In the genomic region with DNA sequence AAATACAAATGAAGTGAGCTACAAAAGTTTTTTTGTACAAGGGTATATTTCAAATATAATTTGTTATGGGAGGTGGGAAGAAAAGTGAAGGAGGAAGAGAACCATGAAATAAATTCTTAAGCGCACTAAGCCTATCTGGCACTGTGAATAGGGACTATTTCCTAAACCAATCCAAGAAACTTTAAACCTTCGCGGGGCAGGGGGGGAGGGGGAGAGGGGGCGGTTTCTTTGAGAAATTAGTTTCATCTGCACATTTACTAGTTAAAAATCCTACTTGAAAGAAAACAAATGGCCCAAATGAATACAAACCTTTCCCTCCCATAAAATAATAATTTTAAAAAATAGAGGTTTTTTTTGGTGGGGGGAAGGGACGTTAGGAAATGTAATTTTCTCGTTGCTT, we compare ENCODE assay signal across 9 cellular contexts. TPM values are rescaled to one million over a fixed set of nuclear protein-coding genes. Genes with fewer than 3 reads are reported as not detected.
DNase-seq lines count a peak whose midpoint lies in the region; ATAC-seq and TF ChIP-seq lines count a peak whose summit lies in the region.
"Had no signal": no experiment of that assay in that cellular context is flagged by ENCODE, and none has a peak within 500 bp of the region (broad histone marks: within the 10 kb centered on the region; RNA-seq: fewer than 3 reads in every experiment).

No MANE protein-coding gene starts in this region.

- H3K27ac ChIP-seq in CD4-positive, CD25-positive, alpha-beta regulatory T cell (ENCODE audit: insufficient read depth, low read length, poor library complexity, severe bottlenecking), result peak overlapping the region; percentile 79
- H3K27ac ChIP-seq in mesodermal cell (ENCODE audit: low read depth, low read length, severe bottlenecking), result peak overlapping the region; percentile 47

- H3K4me1 Mint-ChIP-seq in CD4-positive, CD25-positive, alpha-beta regulatory T cell, result peaks cover 21 to 45% (median 27%) of the 10 kb centered on the region in 4 donors

- no CpG with 5 or more reads among the region's 6 CpGs for WGBS in mesodermal cell (ENCODE audit: insufficient coverage in 2 of 2), 2 experiments

- H3K9me3 ChIP-seq in CD4-positive, CD25-positive, alpha-beta regulatory T cell (ENCODE audit: control insufficient read depth in 2 of 2, low read length in 2 of 2), result no peaks in the 10 kb centered on the region
- H3K9me3 ChIP-seq in mesodermal cell (ENCODE audit: control insufficient read depth, low read length), result no peaks in the 10 kb centered on the region

- H3K4me1 ChIP-seq in CD4-positive, CD25-positive, alpha-beta regulatory T cell (ENCODE audit: control insufficient read depth, insufficient read depth, low read length, poor library complexity, severe bottlenecking), result peaks cover 13% of the 10 kb centered on the region
- no peaks in the 10 kb centered on the region for H3K4me1 ChIP-seq in mesodermal cell (ENCODE audit: control insufficient read depth, insufficient read depth, low read length, poor library complexity, severe bottlenecking)

- TF ChIP-seq CTCF in cardiac fibroblast (IDR thresholded peaks at IDR 0.05; ENCODE audit: low read depth, low read length), result no peak

- H3K36me3 ChIP-seq in CD4-positive, CD25-positive, alpha-beta regulatory T cell (ENCODE audit: control insufficient read depth, insufficient read depth, low read length), result peaks cover 21% of the 10 kb centered on the region
- peaks cover 20% of the 10 kb centered on the region for H3K36me3 ChIP-seq in mesodermal cell (ENCODE audit: control insufficient read depth, insufficient read depth, low read length)

- peak overlapping the region; percentile 94 to 99 (median 97) for H3K4me3 Mint-ChIP-seq in CD4-positive, CD25-positive, alpha-beta regulatory T cell

- H3K9me3 Mint-ChIP-seq in CD4-positive, CD25-positive, alpha-beta regulatory T cell, result no peaks in the 10 kb centered on the region

- DNase-seq in CD4-positive, CD25-positive, alpha-beta regulatory T cell, result peak in 1 of 3 donors; percentile 3
- DNase-seq in Kasumi-1 (lab: John Stamatoyannopoulos, UW) (peak; percentile 23 to 46), cardiac fibroblast (ENCODE audit: low read depth in 2 of 2) (peak; percentile 3 to 13), MV-4-11 (lab: John Stamatoyannopoulos, UW) (no peak), NCI-H2227 (lab: John Stamatoyannopoulos, UW; ENCODE audit: unreplicated experiment) (no peak)

- ATAC-seq in CD4-positive, CD25-positive, alpha-beta regulatory T cell (ENCODE audit: low read depth in 2 of 2), result no peak
- no peak for ATAC-seq in GM21786 (IDR thresholded peaks at IDR 0.05; ENCODE audit: unreplicated experiment)
- ATAC-seq in HG03175 (IDR thresholded peaks at IDR 0.05; ENCODE audit: unreplicated experiment), result no peak

- H3K27me3 ChIP-seq in CD4-positive, CD25-positive, alpha-beta regulatory T cell (ENCODE audit: control insufficient read depth, insufficient read depth, low read length), result no peaks in the 10 kb centered on the region

- H3K27ac Mint-ChIP-seq in CD4-positive, CD25-positive, alpha-beta regulatory T cell, result peak overlapping the region; percentile 96 to 97 (median 96)

- H3K27me3 Mint-ChIP-seq in CD4-positive, CD25-positive, alpha-beta regulatory T cell, result no peaks in the 10 kb centered on the region

- H3K4me3 ChIP-seq in CD4-positive, CD25-positive, alpha-beta regulatory T cell (ENCODE audit: low read depth, low read length), result peak overlapping the region; percentile 89
- H3K4me3 ChIP-seq in cardiac fibroblast (replicated peaks in 1 of 2; ENCODE audit: low read depth in 2 of 2, low read length in 2 of 2) (peak overlapping the region; percentile 63 to 66), mesodermal cell (ENCODE audit: extremely low read depth, insufficient read depth, low read length, poor library complexity, severe bottlenecking) (peak overlapping the region; percentile 66)

- peaks cover 19% of the 10 kb centered on the region for H3K36me3 Mint-ChIP-seq in CD4-positive, CD25-positive, alpha-beta regulatory T cell

RNA-seq across cellular contexts. Expression of gene GOLPH3L, which starts 0.4 kb away (rescaled TPM):
- 8.6 TPM for total RNA-seq in CD4-positive, CD25-positive, alpha-beta regulatory T cell
- 10 to 100 TPM; 19.7 to 30.0 (median 24.9) TPM for polyA plus RNA-seq in CD4-positive, CD25-positive, alpha-beta regulatory T cell
- polyA plus RNA-seq in mesodermal cell (2013, experiment 1 of 2), result 22.2 TPM
- 24.3 TPM for polyA plus RNA-seq in mesodermal cell (2013, experiment 2 of 2)

RNA-seq across cellular contexts. Expression of gene HORMAD1, which starts 24.1 kb away (rescaled TPM):
- not detected for total RNA-seq in CD4-positive, CD25-positive, alpha-beta regulatory T cell
- polyA plus RNA-seq in CD4-positive, CD25-positive, alpha-beta regulatory T cell, result not detected
- not detected for polyA plus RNA-seq in mesodermal cell (2013, experiment 1 of 2)
- polyA plus RNA-seq in mesodermal cell (2013, experiment 2 of 2), result not detected
- total RNA-seq: RPMI7951 had no signal

Comparison
In these comparisons a context has a peak if more than half of its experiments do, and no peak if none do; other contexts are left out.
1. DNase-seq: peak in Kasumi-1 (2 of 2) and cardiac fibroblast (2 of 2); none in MV-4-11 (single experiment) and NCI-H2227 (single experiment).
2. Peak in every context shown above with its lines, with median percentiles within 50 percentile points of each other: H3K4me3 ChIP-seq.